ENCODE assay signal across 11 cellular contexts in genomic region chr1:116122955-116123757, GRCh38. TPM values are rescaled to one million over a fixed set of nuclear protein-coding genes. Genes with fewer than 3 reads are reported as not detected.
A peak's percentile ranks its signal among the peaks of the same experiment; 100 is the strongest.
DNase-seq lines count a peak whose midpoint lies in the region; ATAC-seq, FAIRE-seq and TF ChIP-seq lines count a peak whose summit lies in the region.
"Had no signal": no experiment of that assay in that cellular context is flagged by ENCODE, and none has a peak within 500 bp of the region (broad histone marks: within the 10 kb centered on the region; RNA-seq: fewer than 3 reads in every experiment).

No MANE protein-coding gene starts in this region.

- ATAC-seq in GM19463 (IDR thresholded peaks at IDR 0.05; ENCODE audit: unreplicated experiment), result no peak
- ATAC-seq: body of pancreas; stimulated activated naive CD8-positive, alpha-beta T cell treated with anti-CD3 and anti-CD28 coated beads, Interleukin-15, amount 100 ng/mL, for 72 hours had no signal

- peak overlapping the region; percentile 81 for H3K27ac Mint-ChIP-seq in HFFc6

- TF ChIP-seq POLR2A in thyroid gland (IDR thresholded peaks at IDR 0.05), result no peak

- no peaks in the 10 kb centered on the region for H3K9me3 ChIP-seq in kidney (ENCODE audit: control insufficient read depth in 1 of 2, low read length in 2 of 2)
- H3K9me3 ChIP-seq in thyroid gland, result no peaks in the 10 kb centered on the region
- H3K9me3 ChIP-seq: body of pancreas had no signal

- peaks cover 28% of the 10 kb centered on the region for H3K4me1 Mint-ChIP-seq in HFFc6 (ENCODE audit: low read depth)

- TF ChIP-seq CTCF in HFFc6 (IDR thresholded peaks at IDR 0.05) (no peak), kidney (IDR thresholded peaks at IDR 0.05; ENCODE audit: borderline replicate concordance, extremely low read depth, insufficient read depth) (no peak), thyroid gland (IDR thresholded peaks at IDR 0.05) (no peak)

- H3K36me3 ChIP-seq in kidney (ENCODE audit: control insufficient read depth in 1 of 2, insufficient read depth in 2 of 2, low read length in 2 of 2), result no peaks in the 10 kb centered on the region
- no peaks in the 10 kb centered on the region for H3K36me3 ChIP-seq in thyroid gland

- H3K9me3 Mint-ChIP-seq in HFFc6, result no peaks in the 10 kb centered on the region
- H3K9me3 Mint-ChIP-seq: stimulated activated naive CD8-positive, alpha-beta T cell treated with anti-CD3 and anti-CD28 coated beads, Interleukin-15, amount 100 ng/mL, for 72 hours had no signal

- WGBS in thyroid gland, 2 donors, result 41 to 46% methylated on average over 8 of the region's 8 CpGs

- FAIRE-seq in kidney (lab: Jason Lieb, UNC), result peak; percentile 11

- H3K27me3 Mint-ChIP-seq in HFFc6 (ENCODE audit: insufficient read depth), result peaks cover 11% of the 10 kb centered on the region

- H3K36me3 Mint-ChIP-seq in HFFc6 (ENCODE audit: low read depth), result peaks cover 4% of the 10 kb centered on the region; the same call in 1 of the 2 replicates

- peak overlapping the region; percentile 17 to 23 for H3K4me3 ChIP-seq in kidney (ENCODE audit: low read length in 2 of 2)
- H3K4me3 ChIP-seq in thyroid gland (replicated peaks in 1 of 3), result no peak overlapping the region
- H3K4me3 ChIP-seq: body of pancreas had no signal

- DNase-seq in HFFc6 (peak; percentile 93), amniotic epithelial cell (ENCODE audit: low read depth) (peak; percentile 70), kidney (peak; percentile 84), thyroid gland (peak; percentile 78 to 83), NCI-H2171 treated with DMSO at 0.1 percent for 48 hours (lab: John Stamatoyannopoulos, UW) (no peak), amygdala (lab: John Stamatoyannopoulos, UW) (no peak)
- DNase-seq: activated CD4-positive, alpha-beta T cell treated with anti-CD3 and anti-CD28 coated beads, Interleukin-2, amount 50 U/mL, for 48 hours; stimulated activated CD4-positive, alpha-beta T cell treated with anti-CD3 and anti-CD28 coated beads, Interleukin-12 subunit alpha, Interleukin-12 subunit beta, amount 100 ng/mL, for 4 hours; stimulated activated naive CD8-positive, alpha-beta T cell treated with anti-CD3 and anti-CD28 coated beads, Interleukin-15, amount 100 ng/mL, for 72 hours had no signal

- H3K27ac ChIP-seq in kidney (ENCODE audit: low read depth in 2 of 2, low read length in 2 of 2) (peak overlapping the region; percentile 56 to 80), thyroid gland (peak overlapping the region in 2 of 3 donors; percentile 57 to 60)

- H3K27me3 ChIP-seq in thyroid gland, result no peaks in the 10 kb centered on the region
- H3K27me3 ChIP-seq: body of pancreas had no signal

- peak overlapping the region; percentile 83 for H3K4me3 Mint-ChIP-seq in HFFc6
- H3K4me3 Mint-ChIP-seq: stimulated activated naive CD8-positive, alpha-beta T cell treated with anti-CD3 and anti-CD28 coated beads, Interleukin-15, amount 100 ng/mL, for 72 hours had no signal

- peaks cover 9 to 13% of the 10 kb centered on the region in 2 donors for H3K4me1 ChIP-seq in kidney (ENCODE audit: control insufficient read depth in 1 of 2, insufficient read depth in 1 of 2, low read depth in 1 of 2, low read length in 2 of 2)
- peaks cover 23 to 37% of the 10 kb centered on the region in 2 donors for H3K4me1 ChIP-seq in thyroid gland
- H3K4me1 ChIP-seq: body of pancreas had no signal

- intact Hi-C loops in kidney (cut with DNase I) (no loop called here), thyroid gland (cut with DNase I) (no loop called here)

- no peak overlapping the region for H3K9ac ChIP-seq in kidney (ENCODE audit: low read length in 2 of 2)

RNA-seq across cellular contexts. Expression of gene MAB21L3, which starts 12.0 kb away (rescaled TPM):
- under 1 TPM in 3 of 6 experiments, not detected in 3; 0.07 to 0.08 (median 0.07) TPM for total RNA-seq in HFFc6 (2021; fragmentation: NEBNext Ultra II Directional; extraction: Animal tissue kit (Norgen Biotek cat#: 25700))
- 2.9 TPM for total RNA-seq in kidney
- polyA plus RNA-seq in kidney (ENCODE audit: insufficient read depth, low read depth, low replicate concordance), result 0.24 TPM
- total RNA-seq in thyroid gland, result under 1 TPM; 0.34 to 0.89 (median 0.73) TPM
- total RNA-seq: body of pancreas had no signal

Comparison
In these comparisons a context has a peak if more than half of its experiments do, and no peak if none do; other contexts are left out.
1. DNase-seq: peak in HFFc6 (single experiment), amniotic epithelial cell (single experiment), kidney (single experiment) and thyroid gland (2 of 2); none in NCI-H2171 treated with DMSO at 0.1 percent for 48 hours (single experiment) and amygdala (0 of 56).
2. H3K4me3 ChIP-seq: peak in kidney (2 of 2); none in thyroid gland (0 of 3).